ENCODE assay signal across 12 cellular contexts in genomic region chr2:73418343-73418742, GRCh38. TPM values are rescaled to one million over a fixed set of nuclear protein-coding genes. Genes with fewer than 3 reads are reported as not detected.
A peak's percentile ranks its signal among the peaks of the same experiment; 100 is the strongest.
DNase-seq lines count a peak whose midpoint lies in the region; ATAC-seq and TF ChIP-seq lines count a peak whose summit lies in the region.
"Had no signal": no experiment of that assay in that cellular context is flagged by ENCODE, and none has a peak within 500 bp of the region (broad histone marks: within the 10 kb centered on the region; RNA-seq: fewer than 3 reads in every experiment).

No MANE protein-coding gene starts in this region.

- no peaks in the 10 kb centered on the region for H3K9me2 ChIP-seq in GM23248 (ENCODE audit: insufficient read depth)

- H3K79me2 ChIP-seq in GM23248 (ENCODE audit: insufficient read depth) (peaks cover 5% of the 10 kb centered on the region; the same call in 1 of the 2 replicates), H9 (ENCODE audit: insufficient read depth, low read length) (no peaks in the 10 kb centered on the region), neural progenitor cell (ENCODE audit: low read depth) (peaks cover 43% of the 10 kb centered on the region)

- no peak for TF ChIP-seq CTCF in H9 (conservative IDR thresholded peaks at IDR 0.05)
- no peak for TF ChIP-seq CTCF in neural progenitor cell (IDR thresholded peaks at IDR 0.05)

- no peaks in the 10 kb centered on the region for H3K9me3 Mint-ChIP-seq in H9
- H3K9me3 Mint-ChIP-seq in neural progenitor cell = no peaks in the 10 kb centered on the region
- H3K9me3 Mint-ChIP-seq: activated naive CD4-positive, alpha-beta T cell treated with anti-CD3 and anti-CD28 coated beads, Interleukin-2, amount 10 ng/mL, durations not matched to agents 7 days and 5 days; neural crest cell had no signal

- H3K4ac ChIP-seq in H9 (ENCODE audit: low read depth, low read length) = no peak overlapping the region

- no peak overlapping the region for H3T11ph ChIP-seq in H9 (ENCODE audit: low read length)

- H3K4me1 Mint-ChIP-seq in H9 = no peaks in the 10 kb centered on the region
- H3K4me1 Mint-ChIP-seq in neural progenitor cell = no peaks in the 10 kb centered on the region
- H3K4me1 Mint-ChIP-seq: activated naive CD4-positive, alpha-beta T cell treated with anti-CD3 and anti-CD28 coated beads, Interleukin-2, amount 10 ng/mL, durations not matched to agents 7 days and 5 days; neural crest cell had no signal

- H2BK12ac ChIP-seq in H9 (ENCODE audit: insufficient read length, low read depth, low read length) = no peak overlapping the region

- H3K9me3 ChIP-seq in GM23248 (ENCODE audit: low read depth) (no peaks in the 10 kb centered on the region), H9 (ENCODE audit: control insufficient read depth, low read depth, low read length) (no peaks in the 10 kb centered on the region), neural progenitor cell (ENCODE audit: low read depth) (no peaks in the 10 kb centered on the region)
- H3K9me3 ChIP-seq: esophagus muscularis mucosa had no signal

- no peak overlapping the region for H3K14ac ChIP-seq in H9 (ENCODE audit: insufficient read depth, low read length)

- H2AFZ ChIP-seq in GM23248 = peak overlapping the region; percentile 46
- H2AFZ ChIP-seq in H9 (ENCODE audit: low read length) = no peak overlapping the region
- no peak overlapping the region for H2AFZ ChIP-seq in neural progenitor cell (replicated peaks)

- no peak overlapping the region for H4K8ac ChIP-seq in H9 (replicated peaks; ENCODE audit: insufficient read length, low read depth, low read length)

- H3K27me3 ChIP-seq in GM23248 (replicated peaks; ENCODE audit: insufficient read depth) (no peaks in the 10 kb centered on the region), H9 (ENCODE audit: insufficient read depth, low read length) (no peaks in the 10 kb centered on the region), neural progenitor cell (no peaks in the 10 kb centered on the region)
- H3K27me3 ChIP-seq: esophagus muscularis mucosa had no signal

- no peaks in the 10 kb centered on the region for H3K23me2 ChIP-seq in H9 (ENCODE audit: insufficient read length, low read depth, low read length, poor library complexity, severe bottlenecking)

- H3K56ac ChIP-seq in H9 (ENCODE audit: insufficient read length, low read depth, low read length) = no peak overlapping the region

- H3K36me3 ChIP-seq in GM23248 (ENCODE audit: low read depth) (no peaks in the 10 kb centered on the region), neural progenitor cell (no peaks in the 10 kb centered on the region)

- H2BK15ac ChIP-seq in H9 (ENCODE audit: low read depth, low read length) = no peak overlapping the region

- H4K5ac ChIP-seq in H9 (ENCODE audit: insufficient read length, low read depth, low read length) = no peak overlapping the region

- H3K4me1 ChIP-seq in GM23248 (ENCODE audit: insufficient read depth) (peaks cover 21% of the 10 kb centered on the region), H9 (ENCODE audit: insufficient read depth, low read length) (no peaks in the 10 kb centered on the region), neural progenitor cell (no peaks in the 10 kb centered on the region)

- H3K4me3 Mint-ChIP-seq in H9 (no peak overlapping the region), neural progenitor cell (no peak overlapping the region)
- H3K4me3 Mint-ChIP-seq: activated naive CD4-positive, alpha-beta T cell treated with anti-CD3 and anti-CD28 coated beads, Interleukin-2, amount 10 ng/mL, durations not matched to agents 7 days and 5 days; neural crest cell had no signal

- H3K23ac ChIP-seq in H9 (ENCODE audit: insufficient read length, low read depth, low read length) = no peak overlapping the region

- H2BK120ac ChIP-seq in H9 (ENCODE audit: low read depth, low read length, poor library complexity, severe bottlenecking) = no peak overlapping the region

- no peaks in the 10 kb centered on the region for H3K79me1 ChIP-seq in H9 (ENCODE audit: insufficient read depth, low read depth, low read length, poor library complexity, severe bottlenecking)

- no peak for ATAC-seq in HG03432 (IDR thresholded peaks at IDR 0.05; ENCODE audit: unreplicated experiment)

- no peak overlapping the region for H2AK5ac ChIP-seq in H9 (ENCODE audit: insufficient read length, low read length)

- H4K20me1 ChIP-seq in GM23248 (ENCODE audit: insufficient read depth) (no peaks in the 10 kb centered on the region), H9 (ENCODE audit: control insufficient read depth, insufficient read depth, insufficient read length) (no peaks in the 10 kb centered on the region), neural progenitor cell (ENCODE audit: low read depth) (peaks cover 28% of the 10 kb centered on the region)

- H2BK20ac ChIP-seq in H9 (ENCODE audit: low read depth, low read length, poor library complexity, severe bottlenecking) = no peak overlapping the region

- WGBS in GM23248 (ENCODE audit: low coverage in 1 of 2, low lambda C conversion rate in 2 of 2, missing lambda C conversion rate in 2 of 2), 2 experiments = 8 to 11% methylated on average over 7 of the region's 7 CpGs
- no CpG with 5 or more reads among the region's 7 CpGs for WGBS in H9 (ENCODE audit: extremely low coverage, insufficient read length, low lambda C conversion rate)

- H3K4me3 ChIP-seq in GM23248 (peak overlapping the region; percentile 39), skeletal muscle cell (ENCODE audit: low read depth, low read length) (no peak overlapping the region), neural progenitor cell (no peak overlapping the region)

- H3K9ac ChIP-seq in GM23248 = peak overlapping the region; percentile 71
- H3K9ac ChIP-seq in H9 (ENCODE audit: extremely low read depth, insufficient read length, low read length) = no peak overlapping the region
- H3K9ac ChIP-seq in neural progenitor cell = no peak overlapping the region

- H4K91ac ChIP-seq in H9 (ENCODE audit: insufficient read length, low read depth, low read length) = no peak overlapping the region

- H3K27ac ChIP-seq in GM23248 (peak overlapping the region; percentile 87), H9 (ENCODE audit: insufficient read length, low read depth, low read length) (no peak overlapping the region), neural progenitor cell (no peak overlapping the region)

- H3K4me2 ChIP-seq in GM23248 (ENCODE audit: unreplicated experiment) (peak overlapping the region; percentile 69), H9 (ENCODE audit: insufficient read depth, insufficient read length, low read length) (no peak overlapping the region), neural progenitor cell (no peak overlapping the region)

- H2BK5ac ChIP-seq in H9 (ENCODE audit: insufficient read length, low read length) = no peak overlapping the region

- no peak overlapping the region for H3K18ac ChIP-seq in H9 (ENCODE audit: insufficient read length, low read depth, low read length)

- H3K36me3 Mint-ChIP-seq in H9 (ENCODE audit: insufficient read depth in 1 of 3, low read depth in 3 of 3) (peaks cover 0 to 4% (median 2%) of the 10 kb centered on the region in 3 experiments; a peak in 4 of 7 replicates), neural progenitor cell (no peaks in the 10 kb centered on the region)

- H3K27me3 Mint-ChIP-seq in H9 (ENCODE audit: low read depth) = no peaks in the 10 kb centered on the region
- H3K27me3 Mint-ChIP-seq in neural progenitor cell (ENCODE audit: insufficient read depth, low read depth) = no peaks in the 10 kb centered on the region
- H3K27me3 Mint-ChIP-seq: activated naive CD4-positive, alpha-beta T cell treated with anti-CD3 and anti-CD28 coated beads, Interleukin-2, amount 10 ng/mL, durations not matched to agents 7 days and 5 days had no signal

- DNase-seq in GM23248 (peak; percentile 95), cerebellar cortex (ENCODE audit: low spot score) (peak; percentile 41), iris pigment epithelial cell (ENCODE audit: low read depth) (peak; percentile 93), skeletal muscle cell (ENCODE audit: low read depth) (peak; percentile 78), H9 (no peak), D341Med (ENCODE audit: low spot score) (no peak), neural progenitor cell (ENCODE audit: low spot score) (no peak)
- DNase-seq: activated naive CD4-positive, alpha-beta T cell treated with anti-CD3 and anti-CD28 coated beads, Interleukin-2, amount 10 ng/mL, durations not matched to agents 7 days and 5 days; T1000 had no signal

- H3F3A ChIP-seq in GM23248 (ENCODE audit: insufficient read depth) (peaks cover 26% of the 10 kb centered on the region), neural progenitor cell (ENCODE audit: low read depth) (no peaks in the 10 kb centered on the region)

- no peak overlapping the region for H3K27ac Mint-ChIP-seq in H9
- no peak overlapping the region for H3K27ac Mint-ChIP-seq in neural progenitor cell
- H3K27ac Mint-ChIP-seq: activated naive CD4-positive, alpha-beta T cell treated with anti-CD3 and anti-CD28 coated beads, Interleukin-2, amount 10 ng/mL, durations not matched to agents 7 days and 5 days had no signal

- in situ Hi-C loops in GM23248 (cut with MboI) = no loop called here

RNA-seq across cellular contexts. Expression of gene ALMS1, which starts 32.7 kb away (rescaled TPM):
- total RNA-seq in GM23248 (2014; rRNA removed; shearing (Covaris generic)) = 9.8 and 15.9 TPM in 2 replicates
- polyA plus RNA-seq in GM23248 (2016; fragmentation: Nextera tagmentation; extraction: Ambion mirVana) = 3.1 and 3.4 TPM in 2 replicates
- total RNA-seq in H9 (2021) (34.0 and 36.2 TPM in 2 replicates), neural progenitor cell (ENCODE audit: low replicate concordance) (55.3 and 58.8 TPM in 2 replicates)

Comparison
In these comparisons a context has a peak if more than half of its experiments do, and no peak if none do; other contexts are left out.
1. DNase-seq: peak in GM23248 (single experiment), cerebellar cortex (single experiment), iris pigment epithelial cell (single experiment) and skeletal muscle cell (single experiment); none in H9 (single experiment), D341Med (single experiment) and neural progenitor cell (single experiment).